9 cellular contexts compared by ENCODE assay signal in the genomic region with DNA sequence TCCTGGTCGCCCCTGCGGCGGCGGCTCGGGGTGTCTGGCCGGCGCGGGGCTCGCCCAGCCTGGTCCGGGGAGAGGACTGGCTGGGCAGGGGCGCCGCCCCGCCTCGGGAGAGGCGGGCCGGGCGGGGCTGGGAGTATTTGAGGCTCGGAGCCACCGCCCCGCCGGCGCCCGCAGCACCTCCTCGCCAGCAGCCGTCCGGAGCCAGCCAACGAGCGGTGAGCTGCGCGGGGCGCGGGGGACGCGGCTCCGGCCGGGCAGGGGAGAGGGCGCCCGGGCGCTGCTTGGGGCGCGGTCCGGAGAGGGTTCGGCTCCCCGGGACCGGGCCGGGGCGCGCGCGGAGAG. TPM values are rescaled to one million over a fixed set of nuclear protein-coding genes. Genes with fewer than 3 reads are reported as not detected.
DNase-seq lines count a peak whose midpoint lies in the region; ATAC-seq lines count a peak whose summit lies in the region.
"Had no signal": no experiment of that assay in that cellular context is flagged by ENCODE, and none has a peak within 500 bp of the region (broad histone marks: within the 10 kb centered on the region; RNA-seq: fewer than 3 reads in every experiment).

Gene LGALS3 (plus strand): TSS at position 167 of the 342 bp plus-strand sequence. CDS start 8,122 bp downstream, outside the sequence.

- no peaks in the 10 kb centered on the region for H3K36me3 Mint-ChIP-seq in CD4-positive, CD25-positive, alpha-beta regulatory T cell
- peaks cover 21% of the 10 kb centered on the region for H3K36me3 Mint-ChIP-seq in T-helper 2 cell treated with Interferon-gamma antibody and Interleukin-4, amounts not matched to agents 5 μg/mL and 100 μg/mL, for 36 hours (ENCODE audit: low read depth)

- peak within 1 kb of the TSS; percentile 83 for H3K4me3 ChIP-seq in CD4-positive, CD25-positive, alpha-beta regulatory T cell (ENCODE audit: low read depth, low read length)
- H3K4me3 ChIP-seq: SK-N-MC had no signal

- peaks cover 53% of the 10 kb centered on the region for H3K4me1 ChIP-seq in CD4-positive, CD25-positive, alpha-beta regulatory T cell (ENCODE audit: control insufficient read depth, insufficient read depth, low read length, poor library complexity, severe bottlenecking)

- no peaks in the 10 kb centered on the region for H3K27me3 ChIP-seq in CD4-positive, CD25-positive, alpha-beta regulatory T cell (ENCODE audit: control insufficient read depth, insufficient read depth, low read length)

- H3K9me3 Mint-ChIP-seq in CD4-positive, CD25-positive, alpha-beta regulatory T cell: no peaks in the 10 kb centered on the region
- H3K9me3 Mint-ChIP-seq in T-helper 2 cell treated with Interferon-gamma antibody and Interleukin-4, amounts not matched to agents 5 μg/mL and 100 μg/mL, for 36 hours: no peaks in the 10 kb centered on the region

- peak within 1 kb of the TSS; percentile 12 to 82 (median 78) for H3K27ac Mint-ChIP-seq in CD4-positive, CD25-positive, alpha-beta regulatory T cell
- peak within 1 kb of the TSS; percentile 54 for H3K27ac Mint-ChIP-seq in T-helper 2 cell treated with Interferon-gamma antibody and Interleukin-4, amounts not matched to agents 5 μg/mL and 100 μg/mL, for 36 hours

- H3K36me3 ChIP-seq in CD4-positive, CD25-positive, alpha-beta regulatory T cell (ENCODE audit: control insufficient read depth, insufficient read depth, low read length): no peaks in the 10 kb centered on the region

- no peaks in the 10 kb centered on the region for H3K27me3 Mint-ChIP-seq in CD4-positive, CD25-positive, alpha-beta regulatory T cell
- H3K27me3 Mint-ChIP-seq in T-helper 2 cell treated with Interferon-gamma antibody and Interleukin-4, amounts not matched to agents 5 μg/mL and 100 μg/mL, for 36 hours (ENCODE audit: low read depth): peaks cover 17% of the 10 kb centered on the region

- peaks cover 11 to 67% (median 39%) of the 10 kb centered on the region in 4 donors for H3K4me1 Mint-ChIP-seq in CD4-positive, CD25-positive, alpha-beta regulatory T cell
- H3K4me1 Mint-ChIP-seq in T-helper 2 cell treated with Interferon-gamma antibody and Interleukin-4, amounts not matched to agents 5 μg/mL and 100 μg/mL, for 36 hours (ENCODE audit: low read depth): peaks cover 45% of the 10 kb centered on the region

- H3K4me3 Mint-ChIP-seq in CD4-positive, CD25-positive, alpha-beta regulatory T cell: peak within 1 kb of the TSS; percentile 85 to 94 (median 88)
- peak within 1 kb of the TSS; percentile 82 for H3K4me3 Mint-ChIP-seq in T-helper 2 cell treated with Interferon-gamma antibody and Interleukin-4, amounts not matched to agents 5 μg/mL and 100 μg/mL, for 36 hours

- H3K27ac ChIP-seq in CD4-positive, CD25-positive, alpha-beta regulatory T cell (ENCODE audit: insufficient read depth, low read length, poor library complexity, severe bottlenecking): peak within 1 kb of the TSS; percentile 70
- H3K27ac ChIP-seq: SK-N-MC had no signal

- peak; percentile 27 to 74 (median 35) for DNase-seq in CD4-positive, CD25-positive, alpha-beta regulatory T cell
- peak; percentile 47 for DNase-seq in T-helper 2 cell treated with Interferon-gamma antibody and Interleukin-4, amounts not matched to agents 5 μg/mL and 100 μg/mL, for 36 hours (ENCODE audit: low spot score)
- DNase-seq in cerebellum (ENCODE audit: low spot score) (peak; percentile 67), kidney tubule cell (ENCODE audit: low spot score) (peak; percentile 73), NCI-H1417 (lab: John Stamatoyannopoulos, UW) (no peak)
- DNase-seq in stimulated activated CD4-positive, alpha-beta T cell treated with anti-CD3 and anti-CD28 coated beads, Interleukin-4, amount 100 ng/mL, for 24 hours: peak; percentile 28

- no peaks in the 10 kb centered on the region for H3K9me3 ChIP-seq in CD4-positive, CD25-positive, alpha-beta regulatory T cell (ENCODE audit: control insufficient read depth in 2 of 2, low read length in 2 of 2)

- peak; percentile 47 to 50 for ATAC-seq in CD4-positive, CD25-positive, alpha-beta regulatory T cell (ENCODE audit: low read depth in 2 of 2)
- ATAC-seq in GM19351 (IDR thresholded peaks at IDR 0.05; ENCODE audit: unreplicated experiment) (peak; percentile 63), HG03378 (IDR thresholded peaks at IDR 0.05; ENCODE audit: unreplicated experiment) (peak; percentile 9)

RNA-seq across cellular contexts. Expression of gene LGALS3, which starts in this region (rescaled TPM):
- total RNA-seq in CD4-positive, CD25-positive, alpha-beta regulatory T cell: 58.6 TPM
- polyA plus RNA-seq in CD4-positive, CD25-positive, alpha-beta regulatory T cell: 100 to 1,000 TPM; 163 to 313 (median 194) TPM
- total RNA-seq in cerebellum: 8.3 TPM

Comparison
In these comparisons a context has a peak if more than half of its experiments do, and no peak if none do; other contexts are left out.
1. ATAC-seq: peak in every context shown above with its lines; median percentile 63 in GM19351; 48 in CD4-positive, CD25-positive, alpha-beta regulatory T cell; 9 in HG03378.
2. DNase-seq: peak in CD4-positive, CD25-positive, alpha-beta regulatory T cell (3 of 3), T-helper 2 cell treated with Interferon-gamma antibody and Interleukin-4, amounts not matched to agents 5 μg/mL and 100 μg/mL, for 36 hours (single experiment), cerebellum (single experiment), kidney tubule cell (single experiment) and stimulated activated CD4-positive, alpha-beta T cell treated with anti-CD3 and anti-CD28 coated beads, Interleukin-4, amount 100 ng/mL, for 24 hours (single experiment); none in NCI-H1417 (0 of 3).